8 cellular contexts compared by ENCODE assay signal in genomic region chr20:3237958-3238615, GRCh38. TPM values are rescaled to one million over a fixed set of nuclear protein-coding genes. Genes with fewer than 3 reads are reported as not detected.
DNase-seq lines count a peak whose midpoint lies in the region; ATAC-seq and TF ChIP-seq lines count a peak whose summit lies in the region.

No MANE protein-coding gene starts in this region.

- H3K9me3 ChIP-seq in ascending aorta = no peaks in the 10 kb centered on the region
- no peaks in the 10 kb centered on the region for H3K9me3 ChIP-seq in right lobe of liver
- no peaks in the 10 kb centered on the region for H3K9me3 ChIP-seq in upper lobe of left lung

- TF ChIP-seq POLR2A in right lobe of liver (IDR thresholded peaks at IDR 0.05) (no peak), upper lobe of left lung (IDR thresholded peaks at IDR 0.05) (no peak)

- peaks cover 8 to 11% of the 10 kb centered on the region in 2 donors for H3K4me1 ChIP-seq in ascending aorta
- peaks cover 0 to 17% (median 0%) of the 10 kb centered on the region in 4 donors for H3K4me1 ChIP-seq in right lobe of liver
- peaks cover 13 to 30% (median 23%) of the 10 kb centered on the region in 4 donors for H3K4me1 ChIP-seq in upper lobe of left lung

- peak; percentile 21 for DNase-seq in Right ventricle myocardium inferior (ENCODE audit: missing footprints)
- no peak for DNase-seq in cardiac septum (ENCODE audit: low spot score)
- DNase-seq in ascending aorta (ENCODE audit: low spot score in 2 of 2) = no peak
- DNase-seq in right lobe of liver = no peak
- peak in 1 of 2 donors; percentile 82 for DNase-seq in upper lobe of left lung
- DNase-seq in NCI-H1417 treated with DMSO at 0.1 percent for 48 hours (lab: John Stamatoyannopoulos, UW) = no peak
- DNase-seq in NK-92 treated with Interleukin-12 subunit alpha and Interleukin-12 subunit beta, amount 100 ng/mL, for 24 hours (lab: John Stamatoyannopoulos, UW) = no peak

- H3K4me3 ChIP-seq in ascending aorta = peak overlapping the region; percentile 78 to 92
- peak overlapping the region; percentile 52 to 72 (median 70) for H3K4me3 ChIP-seq in right lobe of liver
- H3K4me3 ChIP-seq in upper lobe of left lung = peak overlapping the region; percentile 34 to 98 (median 82)

- no peak for TF ChIP-seq CTCF in ascending aorta (IDR thresholded peaks at IDR 0.05)
- no peak for TF ChIP-seq CTCF in right lobe of liver (IDR thresholded peaks at IDR 0.05)
- TF ChIP-seq CTCF in upper lobe of left lung (IDR thresholded peaks at IDR 0.05) = no peak

- H3K27me3 ChIP-seq in ascending aorta (peaks cover 9% of the 10 kb centered on the region), right lobe of liver (peaks cover 0 to 7% of the 10 kb centered on the region in 2 donors), upper lobe of left lung (peaks cover 0 to 35% (median 16%) of the 10 kb centered on the region in 4 donors)

- TF ChIP-seq EP300 in upper lobe of left lung (IDR thresholded peaks at IDR 0.05) = no peak

- H3K36me3 ChIP-seq in ascending aorta (no peaks in the 10 kb centered on the region), right lobe of liver (no peaks in the 10 kb centered on the region), upper lobe of left lung (no peaks in the 10 kb centered on the region)

- ATAC-seq in Right ventricle myocardium inferior = no peak
- no peak for ATAC-seq in right lobe of liver
- ATAC-seq in upper lobe of left lung (ENCODE audit: low FRiP score in 2 of 2) = no peak
- no peak for ATAC-seq in HG03280 (IDR thresholded peaks at IDR 0.05; ENCODE audit: unreplicated experiment)

- 4% methylated on average over 5 of the region's 59 CpGs for WGBS in right lobe of liver (ENCODE audit: insufficient coverage, low coverage, low lambda C conversion rate, missing lambda C conversion rate)
- WGBS in upper lobe of left lung, 2 donors = 5 to 14% methylated on average over 14 to 34 of the region's 59 CpGs

- H3K27ac ChIP-seq in ascending aorta = no peak overlapping the region
- H3K27ac ChIP-seq in right lobe of liver = no peak overlapping the region
- no peak overlapping the region for H3K27ac ChIP-seq in upper lobe of left lung

- intact Hi-C loops in Right ventricle myocardium inferior (cut with DNase I) = no loop called here
- intact Hi-C loops in cardiac septum (cut with DNase I) = no loop called here
- intact Hi-C loops in ascending aorta (cut with DNase I) = no loop called here
- intact Hi-C loops in right lobe of liver (cut with DNase I) = no loop called here

RNA-seq across cellular contexts. Expression of gene SLC4A11, which starts 0.9 kb away (rescaled TPM):
- total RNA-seq in Right ventricle myocardium inferior (0.14 TPM), cardiac septum (0.35 TPM), ascending aorta (1.6 TPM), right lobe of liver (under 1 TPM in 5 of 6 experiments, not detected in 1; 0.11 to 0.40 (median 0.18) TPM), upper lobe of left lung (10 to 100 TPM in 1 of 6 donors, 1 to 10 TPM in 5; 2.6 to 14.9 (median 5.2) TPM)

RNA-seq across cellular contexts. Expression of gene ITPA, which starts 28.8 kb away (rescaled TPM):
- total RNA-seq in Right ventricle myocardium inferior (21.4 TPM), cardiac septum (24.1 TPM), ascending aorta (111 TPM), right lobe of liver (10 to 100 TPM; 17.5 to 38.8 (median 26.7) TPM), upper lobe of left lung (10 to 100 TPM; 31.5 to 58.5 (median 43.3) TPM)

RNA-seq across cellular contexts. Expression of gene DDRGK1, which starts 33.6 kb away (rescaled TPM):
- total RNA-seq in Right ventricle myocardium inferior (36.5 TPM), cardiac septum (29.1 TPM), ascending aorta (18.0 TPM), right lobe of liver (10 to 100 TPM; 55.0 to 76.1 (median 60.1) TPM), upper lobe of left lung (100 to 1,000 TPM in 5 of 6 donors, 10 to 100 TPM in 1; 90.2 to 192 (median 110) TPM)
